ENCODE assay signal across 17 cellular contexts in genomic region chr1:85502171-85502570, GRCh38. TPM values are rescaled to one million over a fixed set of nuclear protein-coding genes. Genes with fewer than 3 reads are reported as not detected.
A peak's percentile ranks its signal among the peaks of the same experiment; 100 is the strongest.
DNase-seq lines count a peak whose midpoint lies in the region; ATAC-seq, FAIRE-seq and TF ChIP-seq lines count a peak whose summit lies in the region.
"Had no signal": no experiment of that assay in that cellular context is flagged by ENCODE, and none has a peak within 500 bp of the region (broad histone marks: within the 10 kb centered on the region; RNA-seq: fewer than 3 reads in every experiment).

No MANE protein-coding gene starts in this region.

- peaks cover 87% of the 10 kb centered on the region for H3K79me2 ChIP-seq in astrocyte (ENCODE audit: insufficient read depth, low read length)
- H3K79me2 ChIP-seq in hepatocyte: no peaks in the 10 kb centered on the region

- intact Hi-C loops in Caco-2 (cut with micrococcal nuclease; ENCODE audit: unreplicated experiment) (loop anchor here (1.0 kb wide), 2 partner anchors 158 to 194 kb away; no protein-coding TSS in a partner anchor), pancreas (cut with DNase I) (loop anchor here in 2 of 3 donors (5.0 to 10.0 kb wide), 2 partner anchors 195 to 197 kb away; no protein-coding TSS in a partner anchor)

- H3K4me3 ChIP-seq in Caco-2 (ENCODE audit: low read depth, low read length): no peak overlapping the region
- H3K4me3 ChIP-seq in astrocyte (ENCODE audit: insufficient read depth, low read depth, low read length): no peak overlapping the region
- no peak overlapping the region for H3K4me3 ChIP-seq in hepatocyte
- H3K4me3 ChIP-seq in pancreas: no peak overlapping the region
- H3K4me3 ChIP-seq: adrenal gland had no signal

- H3K27me3 ChIP-seq in Caco-2 (replicated peaks; ENCODE audit: control insufficient read depth, insufficient read depth, low read length): no peaks in the 10 kb centered on the region
- H3K27me3 ChIP-seq in astrocyte (ENCODE audit: insufficient read depth, low read length): no peaks in the 10 kb centered on the region
- H3K27me3 ChIP-seq in hepatocyte: no peaks in the 10 kb centered on the region
- no peaks in the 10 kb centered on the region for H3K27me3 ChIP-seq in pancreas
- H3K27me3 ChIP-seq: adrenal gland, BE2C had no signal

- H3K4me2 ChIP-seq in astrocyte (ENCODE audit: low read length) (no peak overlapping the region), hepatocyte (peak overlapping the region; percentile 45)

- no peak for FAIRE-seq in astrocyte (lab: Jason Lieb, UNC)
- no peak for FAIRE-seq in pancreas (lab: Jason Lieb, UNC)
- FAIRE-seq: D721Med, GM12892 had no signal

- peak overlapping the region; percentile 48 for H3K4me3 Mint-ChIP-seq in Caco-2 (ENCODE audit: unreplicated experiment)
- H3K4me3 Mint-ChIP-seq in astrocyte (ENCODE audit: unreplicated experiment): no peak overlapping the region
- H3K4me3 Mint-ChIP-seq: nephron progenitor cell had no signal

- peaks cover 54% of the 10 kb centered on the region for H4K20me1 ChIP-seq in astrocyte (ENCODE audit: insufficient read depth, low read length)
- no peaks in the 10 kb centered on the region for H4K20me1 ChIP-seq in hepatocyte (ENCODE audit: insufficient read depth, poor library complexity, severe bottlenecking)

- peaks cover 15% of the 10 kb centered on the region for H3K4me1 ChIP-seq in Caco-2
- peaks cover 14% of the 10 kb centered on the region for H3K4me1 ChIP-seq in astrocyte (ENCODE audit: insufficient read depth, low read length)
- peaks cover 3% of the 10 kb centered on the region for H3K4me1 ChIP-seq in hepatocyte (ENCODE audit: insufficient read depth)
- peaks cover 0 to 10% (median 0%) of the 10 kb centered on the region in 3 donors for H3K4me1 ChIP-seq in pancreas
- H3K4me1 ChIP-seq: adrenal gland, BE2C had no signal

- H3K4me1 Mint-ChIP-seq in Caco-2 (ENCODE audit: low read depth, unreplicated experiment): peaks cover 14% of the 10 kb centered on the region
- H3K4me1 Mint-ChIP-seq in astrocyte (ENCODE audit: low read depth, unreplicated experiment): peaks cover 46% of the 10 kb centered on the region

- H3K9me3 ChIP-seq in Caco-2: no peaks in the 10 kb centered on the region
- H3K9me3 ChIP-seq in astrocyte (ENCODE audit: insufficient read depth, low read depth, low read length): no peaks in the 10 kb centered on the region
- no peaks in the 10 kb centered on the region for H3K9me3 ChIP-seq in hepatocyte (ENCODE audit: low read depth)
- no peaks in the 10 kb centered on the region for H3K9me3 ChIP-seq in pancreas
- H3K9me3 ChIP-seq: adrenal gland, BE2C had no signal

- no peak overlapping the region for H3K27ac ChIP-seq in astrocyte (ENCODE audit: low read depth, low read length)
- no peak overlapping the region for H3K27ac ChIP-seq in hepatocyte
- H3K27ac ChIP-seq in pancreas: no peak overlapping the region
- H3K27ac ChIP-seq: adrenal gland had no signal

- peak in 3 of 4 donors; percentile 27 to 55 (median 42) for ATAC-seq in pancreas
- ATAC-seq in GM21360 (IDR thresholded peaks at IDR 0.05; ENCODE audit: unreplicated experiment): no peak
- no peak for ATAC-seq in GM18517 (IDR thresholded peaks at IDR 0.05; ENCODE audit: unreplicated experiment)

- peaks cover 9% of the 10 kb centered on the region for H3K9me3 Mint-ChIP-seq in Caco-2 (ENCODE audit: unreplicated experiment)
- peaks cover 3% of the 10 kb centered on the region for H3K9me3 Mint-ChIP-seq in astrocyte (ENCODE audit: unreplicated experiment)

- no peak overlapping the region for H3K9ac ChIP-seq in astrocyte (ENCODE audit: low read length)

- no TSS peak for BruUV-seq in Caco-2 (replicated peaks; lab: Mats Ljungman, UMichigan)

- H2AFZ ChIP-seq in astrocyte (ENCODE audit: low read depth, low read length) (no peak overlapping the region), hepatocyte (peak overlapping the region; percentile 14)

- H3K27ac Mint-ChIP-seq in Caco-2 (ENCODE audit: unreplicated experiment): peak overlapping the region; percentile 91
- peak overlapping the region; percentile 58 for H3K27ac Mint-ChIP-seq in astrocyte (ENCODE audit: unreplicated experiment)
- H3K27ac Mint-ChIP-seq: nephron progenitor cell had no signal

- in situ Hi-C loops in ACHN (cut with HindIII; ENCODE audit: low pct_ligation_motif_present, low pct_unique_long_range_greater_than_20kb, low sequenced_read_pairs): no loop called here

- POLR2A ChIA-PET in Caco-2 (lab: Charles Lee): no interaction called here

- WGBS in hepatocyte (ENCODE audit: low lambda C conversion rate, missing lambda C conversion rate): 38% methylated on average over 4 of the region's 4 CpGs
- 33 to 36% methylated on average over 4 of the region's 4 CpGs for WGBS in pancreas, 2 donors

- H3K27me3 Mint-ChIP-seq in Caco-2 (ENCODE audit: insufficient read depth, unreplicated experiment) (no peaks in the 10 kb centered on the region), astrocyte (ENCODE audit: low read depth, unreplicated experiment) (no peaks in the 10 kb centered on the region)

- no peaks in the 10 kb centered on the region for H3K36me3 ChIP-seq in Caco-2 (ENCODE audit: control insufficient read depth, insufficient read depth, low read length)
- H3K36me3 ChIP-seq in astrocyte (ENCODE audit: insufficient read depth, low read length): peaks cover 6% of the 10 kb centered on the region
- no peaks in the 10 kb centered on the region for H3K36me3 ChIP-seq in hepatocyte (replicated peaks; ENCODE audit: insufficient read depth, low read depth)
- H3K36me3 ChIP-seq in pancreas: no peaks in the 10 kb centered on the region
- H3K36me3 ChIP-seq: adrenal gland, BE2C had no signal

- CTCF ChIA-PET in Caco-2 (lab: Charles Lee): interaction anchor here (0.6 to 1.3 kb wide), 7 partner anchors 49 to 194 kb away, joined by 3 to 5 read pairs (median 3); partner anchors contain the start of gene CCN1

- DNase-seq in Caco-2 (peak in 1 of 2 experiments; percentile 3), astrocyte (ENCODE audit: low read depth) (no peak), hepatocyte (ENCODE audit: low spot score) (no peak), pancreas (no peak), ACHN (no peak)
- DNase-seq in activated T-cell treated with anti-CD3 and anti-CD28 coated beads, Interleukin-2, amount 50 U/mL, for 48 hours: no peak
- DNase-seq: activated CD4-positive, CD25-positive, alpha-beta regulatory T cell treated with anti-CD3 and anti-CD28 coated beads, Interleukin-2, amount 50 U/mL, for 72 hours; GDM1; NCI-H1105; stimulated activated CD4-positive, alpha-beta T cell treated with anti-CD3 and anti-CD28 coated beads, Interleukin-2, amount 100 ng/mL, for 24 hours had no signal

- no peaks in the 10 kb centered on the region for H3K36me3 Mint-ChIP-seq in Caco-2 (ENCODE audit: insufficient read depth, unreplicated experiment)
- peaks cover 18% of the 10 kb centered on the region for H3K36me3 Mint-ChIP-seq in astrocyte (ENCODE audit: low read depth, unreplicated experiment)

- TF ChIP-seq CTCF in Caco-2 (IDR thresholded peaks at IDR 0.05; ENCODE audit: insufficient read depth in 1 of 2, low read depth in 1 of 2, low read length in 1 of 2, severe bottlenecking in 1 of 2, unreplicated experiment in 1 of 2) (no peak), astrocyte (IDR thresholded peaks at IDR 0.05; ENCODE audit: insufficient read depth, low read depth, low read length) (no peak), hepatocyte (IDR thresholded peaks at IDR 0.05; ENCODE audit: poor library complexity) (no peak), pancreas (IDR thresholded peaks at IDR 0.05) (no peak)

- H3K9me2 ChIP-seq in hepatocyte (replicated peaks; ENCODE audit: insufficient read depth): no peaks in the 10 kb centered on the region

RNA-seq across cellular contexts. Expression of gene DDAH1, which starts 37.2 kb away (rescaled TPM):
- total RNA-seq in Caco-2 (2022) (83.0 and 87.9 TPM in 2 replicates), astrocyte (76.7 and 112 TPM in 2 replicates), hepatocyte (49.8 and 55.8 TPM in 2 replicates), pancreas (10 to 100 TPM; 20.9 to 34.2 (median 23.6) TPM)
- polyA plus RNA-seq in hepatocyte (17.2 and 19.5 TPM in 2 replicates), pancreas (10 to 100 TPM in 1 of 2 donors, 1 to 10 TPM in 1; 8.1 to 11.5 TPM)

Comparison
In these comparisons a context has a peak if more than half of its experiments do, and no peak if none do; other contexts are left out.
1. ATAC-seq: peak in pancreas (3 of 4); none in GM21360 (single experiment) and GM18517 (single experiment).